Comparison of ENCODE assay signal across 23 cellular contexts in genomic region chr7:22178735-22179134, GRCh38.
DNase-seq lines count a peak whose midpoint lies in the region; ATAC-seq, FAIRE-seq and TF ChIP-seq lines count a peak whose summit lies in the region.
"Had no signal": no experiment of that assay in that cellular context is flagged by ENCODE, and none has a peak within 500 bp of the region (broad histone marks: within the 10 kb centered on the region; RNA-seq: fewer than 3 reads in every experiment).

No MANE protein-coding gene starts in this region.

- DNase-seq in DND-41 (no peak), NT2/D1 (ENCODE audit: low read depth, low spot score) (peak; percentile 36), H1 (ENCODE audit: low read depth in 1 of 2, low spot score in 2 of 2) (no peak), mesendoderm (peak; percentile 87), GM12892 (ENCODE audit: insufficient read length) (no peak), aorta (no peak), thyroid gland (no peak), progenitor cell of endocrine pancreas (ENCODE audit: low spot score, unreplicated experiment) (no peak)
- DNase-seq: AML-193; Caco-2; Calu3; CD4-positive, alpha-beta T cell; CD8-positive, alpha-beta T cell; DMS79 treated with DMSO at 0.1 percent for 48 hours; EL; GDM1 had no signal

- no peak overlapping the region for H3K4ac ChIP-seq in H1 (replicated peaks; ENCODE audit: insufficient read length, low read depth, low read length)
- no peak overlapping the region for H3K4ac ChIP-seq in mesendoderm (ENCODE audit: low read depth, low read length)

- H3K27ac Mint-ChIP-seq in progenitor cell of endocrine pancreas = no peak overlapping the region
- H3K27ac Mint-ChIP-seq: B cell; CD4-positive, alpha-beta T cell; CD8-positive, alpha-beta T cell had no signal

- H4K8ac ChIP-seq in H1 (ENCODE audit: extremely low read depth, insufficient read depth, low read length) (no peak overlapping the region), mesendoderm (ENCODE audit: low read depth, low read length) (no peak overlapping the region)

- no peaks in the 10 kb centered on the region for H3K27me3 Mint-ChIP-seq in progenitor cell of endocrine pancreas
- H3K27me3 Mint-ChIP-seq: B cell had no signal

- no peak for TF ChIP-seq CTCF in DND-41 (IDR thresholded peaks at IDR 0.05; ENCODE audit: borderline replicate concordance, extremely low read depth, low read length, poor library complexity, severe bottlenecking)
- no peak for TF ChIP-seq CTCF in H1 (IDR thresholded peaks at IDR 0.05; ENCODE audit: control extremely low read depth in 1 of 3, insufficient read depth in 1 of 3, low read depth in 1 of 3, low read length in 3 of 3)
- no peak for TF ChIP-seq CTCF in thyroid gland (IDR thresholded peaks at IDR 0.05)
- TF ChIP-seq CTCF in progenitor cell of endocrine pancreas (IDR thresholded peaks at IDR 0.05; ENCODE audit: unreplicated experiment) = no peak

- peak; percentile 13 for FAIRE-seq in H1 (lab: Jason Lieb, UNC)
- no peak for FAIRE-seq in GM12892 (lab: Jason Lieb, UNC)
- FAIRE-seq: A549, D721Med, GM12878 had no signal

- no peak for TF ChIP-seq EP300 in H1 (IDR thresholded peaks at IDR 0.05; ENCODE audit: borderline replicate concordance in 1 of 2, low read depth in 2 of 2, low read length in 2 of 2)

- H4K20me1 ChIP-seq in DND-41 (ENCODE audit: insufficient read depth, low read length) = no peaks in the 10 kb centered on the region
- no peaks in the 10 kb centered on the region for H4K20me1 ChIP-seq in H1 (replicated peaks in 1 of 2; ENCODE audit: control insufficient read depth in 1 of 2, insufficient read depth in 2 of 2, low read length in 2 of 2)
- H4K20me1 ChIP-seq: BLaER1 treated with 17β-estradiol and CSF1 and Interleukin-3, amounts not matched to agents 10 nM and 100 nM had no signal

- no peak for ATAC-seq in DND-41 (ENCODE audit: insufficient read depth, low read depth)
- no peak for ATAC-seq in aorta (ENCODE audit: low FRiP score)
- ATAC-seq: A549; CD8-positive, alpha-beta T cell; GM12878 had no signal

- no peaks in the 10 kb centered on the region for H3K23me2 ChIP-seq in H1 (ENCODE audit: low read depth, low read length)

- H3K14ac ChIP-seq in H1 (ENCODE audit: insufficient read length) = no peak overlapping the region

- no peak overlapping the region for H2BK120ac ChIP-seq in H1 (replicated peaks; ENCODE audit: low read depth, low read length)
- no peak overlapping the region for H2BK120ac ChIP-seq in mesendoderm (ENCODE audit: low read depth, low read length)

- H2BK12ac ChIP-seq in H1 (ENCODE audit: low read depth, low read length) = no peak overlapping the region

- H3K56ac ChIP-seq in H1 (replicated peaks; ENCODE audit: insufficient read length, low read depth, low read length) (no peak overlapping the region), mesendoderm (ENCODE audit: low read length) (no peak overlapping the region)

- peaks cover 17% of the 10 kb centered on the region for H3K9me3 Mint-ChIP-seq in progenitor cell of endocrine pancreas (ENCODE audit: low read depth)
- H3K9me3 Mint-ChIP-seq: CD4-positive, alpha-beta T cell; CD8-positive, alpha-beta T cell had no signal

- H2BK5ac ChIP-seq in H1 (ENCODE audit: low read depth, low read length) = no peak overlapping the region
- no peak overlapping the region for H2BK5ac ChIP-seq in mesendoderm (ENCODE audit: low read length)

- H2AK5ac ChIP-seq in H1 (ENCODE audit: low read depth, low read length) (no peak overlapping the region), mesendoderm (ENCODE audit: low read length) (no peak overlapping the region)

- no peak overlapping the region for H2BK15ac ChIP-seq in H1 (ENCODE audit: low read length)
- H2BK15ac ChIP-seq in mesendoderm (replicated peaks; ENCODE audit: low read depth) = no peak overlapping the region

- peaks cover 3% of the 10 kb centered on the region for H3K9me3 ChIP-seq in DND-41 (ENCODE audit: insufficient read depth, low read length, severe bottlenecking)
- peaks cover 14% of the 10 kb centered on the region for H3K9me3 ChIP-seq in NT2/D1 (ENCODE audit: insufficient read depth, low read length)
- H3K9me3 ChIP-seq in H1 (ENCODE audit: insufficient read depth in 2 of 2, low read depth in 1 of 2, low read length in 1 of 2) = 0 out of 4 replicates have a peak, but pooled peaks cover 0 to 5% of the 10 kb centered on the region in 2 experiments
- peaks cover 1% of the 10 kb centered on the region for H3K9me3 ChIP-seq in aorta (ENCODE audit: control insufficient read depth, low read length)
- no peaks in the 10 kb centered on the region for H3K9me3 ChIP-seq in thyroid gland
- H3K9me3 ChIP-seq: A549, Caco-2 had no signal

- TF ChIP-seq POLR2A in H1 (IDR thresholded peaks at IDR 0.05; ENCODE audit: control extremely low read depth in 1 of 2, low read depth in 2 of 2, low read length in 2 of 2) (no peak), GM12892 (IDR thresholded peaks at IDR 0.05; ENCODE audit: low read depth, low read length) (no peak), thyroid gland (IDR thresholded peaks at IDR 0.05) (no peak)

- no peak overlapping the region for H3K18ac ChIP-seq in H1 (ENCODE audit: extremely low read depth, low read length)
- no peak overlapping the region for H3K18ac ChIP-seq in mesendoderm (ENCODE audit: low read length)

- H3K4me1 ChIP-seq in DND-41 (ENCODE audit: insufficient read depth, low read length) (peaks cover 83% of the 10 kb centered on the region), NT2/D1 (ENCODE audit: insufficient read depth, insufficient read length) (no peaks in the 10 kb centered on the region), H1 (replicated peaks in 1 of 4; ENCODE audit: control insufficient read depth in 3 of 4, insufficient read depth in 4 of 4, low read length in 3 of 4) (peaks cover 0 to 5% (median 0%) of the 10 kb centered on the region in 4 experiments; a peak in 2 of 7 replicates), mesendoderm (ENCODE audit: control insufficient read depth, low read depth, low read length) (no peaks in the 10 kb centered on the region), aorta (ENCODE audit: control insufficient read depth in 1 of 2, insufficient read depth in 2 of 2, low read length in 2 of 2) (peaks cover 0 to 2% of the 10 kb centered on the region in 2 donors), thyroid gland (no peaks in the 10 kb centered on the region)
- H3K4me1 ChIP-seq: A549, Caco-2 had no signal

- no peak overlapping the region for H2AFZ ChIP-seq in DND-41 (ENCODE audit: low read depth, low read length)
- no peak overlapping the region for H2AFZ ChIP-seq in H1 (ENCODE audit: low read length)

- intact Hi-C loops in aorta (cut with DNase I) (no loop called here), thyroid gland (cut with DNase I) (no loop called here)

- no peak overlapping the region for H4K91ac ChIP-seq in H1 (replicated peaks; ENCODE audit: insufficient read length, low read length)

- POLR2A ChIA-PET in H1 (lab: Charles Lee; ENCODE audit: partially characterized antibody) = interaction anchor here (0.6 kb wide), 1 partner anchor 255 kb away, joined by 3 read pairs; no protein-coding TSS in a partner anchor

- H3K79me1 ChIP-seq in H1 (ENCODE audit: low read depth, low read length) (no peaks in the 10 kb centered on the region; the same call in 1 of the 2 replicates), mesendoderm (ENCODE audit: low read length) (no peaks in the 10 kb centered on the region)

- TF ChIP-seq RAD21 in H1 (IDR thresholded peaks at IDR 0.05 in 1 of 2, conservative IDR thresholded peaks at IDR 0.05 in 1 of 2; ENCODE audit: low read depth in 2 of 2, low read length in 2 of 2) = no peak

- H3K23ac ChIP-seq in H1 (ENCODE audit: insufficient read length) (no peak overlapping the region), mesendoderm (ENCODE audit: low read length) (no peak overlapping the region)

- H3K27me3 ChIP-seq in DND-41 (ENCODE audit: insufficient read depth, low read length, poor library complexity) (no peaks in the 10 kb centered on the region), NT2/D1 (ENCODE audit: insufficient read depth, insufficient read length) (no peaks in the 10 kb centered on the region), H1 (replicated peaks in 1 of 4; ENCODE audit: control insufficient read depth in 3 of 4, extremely low read depth in 1 of 4, insufficient read depth in 3 of 4, low read length in 3 of 4) (no peaks in the 10 kb centered on the region), mesendoderm (ENCODE audit: insufficient read depth, low read length, poor library complexity) (no peaks in the 10 kb centered on the region), aorta (ENCODE audit: control insufficient read depth in 1 of 2, insufficient read depth in 2 of 2, low read length in 1 of 2) (no peaks in the 10 kb centered on the region), thyroid gland (no peaks in the 10 kb centered on the region)
- H3K27me3 ChIP-seq: BLaER1 treated with 17β-estradiol and CSF1 and Interleukin-3, amounts not matched to agents 10 nM and 100 nM had no signal

- H2BK20ac ChIP-seq in H1 (ENCODE audit: low read length) = no peak overlapping the region

- H3K4me1 Mint-ChIP-seq in progenitor cell of endocrine pancreas (ENCODE audit: low read depth) = no peaks in the 10 kb centered on the region

- H3K27ac ChIP-seq in DND-41 (ENCODE audit: low read length) (peak overlapping the region; percentile 44; the same call in 1 of the 2 replicates), H1 (ENCODE audit: low read depth, low read length) (no peak overlapping the region), mesendoderm (ENCODE audit: low read depth, low read length) (no peak overlapping the region), aorta (ENCODE audit: low read depth in 1 of 2, low read length in 2 of 2) (no peak overlapping the region), thyroid gland (no peak overlapping the region)
- H3K27ac ChIP-seq: 22Rv1; A549; BLaER1 treated with 17β-estradiol and CSF1 and Interleukin-3, amounts not matched to agents 10 nM and 100 nM; C4-2B had no signal

- no peak overlapping the region for H4K5ac ChIP-seq in H1 (ENCODE audit: insufficient read length, low read depth, low read length)
- no peak overlapping the region for H4K5ac ChIP-seq in mesendoderm (ENCODE audit: low read length)

- no peaks in the 10 kb centered on the region; the same call in 1 of the 2 replicates for H3K79me2 ChIP-seq in DND-41 (ENCODE audit: insufficient read depth, low read length)
- H3K79me2 ChIP-seq in H1 (ENCODE audit: control insufficient read depth in 1 of 2, insufficient read depth in 2 of 2, low read length in 2 of 2) = no peaks in the 10 kb centered on the region
- no peaks in the 10 kb centered on the region for H3K79me2 ChIP-seq in mesendoderm (ENCODE audit: control insufficient read depth, insufficient read depth, low read length)

- no peak overlapping the region for H3K4me3 ChIP-seq in DND-41 (ENCODE audit: low read depth in 1 of 2, low read length in 2 of 2)
- H3K4me3 ChIP-seq in NT2/D1 (ENCODE audit: insufficient read length, low read depth) = no peak overlapping the region
- no peak overlapping the region for H3K4me3 ChIP-seq in H1 (ENCODE audit: extremely low read depth in 1 of 4, insufficient read depth in 2 of 4, low read depth in 3 of 4, low read length in 4 of 4)
- H3K4me3 ChIP-seq in mesendoderm (ENCODE audit: low read length) = no peak overlapping the region
- no peak overlapping the region for H3K4me3 ChIP-seq in aorta (ENCODE audit: low read length in 2 of 2)
- H3K4me3 ChIP-seq in thyroid gland (replicated peaks in 1 of 3) = no peak overlapping the region
- H3K4me3 ChIP-seq: A549; BLaER1 treated with 17β-estradiol and CSF1 and Interleukin-3, amounts not matched to agents 10 nM and 100 nM; GM12878 had no signal

- H3K36me3 ChIP-seq in DND-41 (ENCODE audit: insufficient read depth, low read length) (peaks cover 54% of the 10 kb centered on the region), NT2/D1 (ENCODE audit: insufficient read depth, insufficient read length, low read length) (no peaks in the 10 kb centered on the region), H1 (ENCODE audit: control insufficient read depth in 2 of 4, insufficient read depth in 4 of 4, low read length in 3 of 4) (peaks cover 0 to 16% (median 0%) of the 10 kb centered on the region in 4 experiments; a peak in 2 of 8 replicates), mesendoderm (ENCODE audit: control insufficient read depth, insufficient read depth, low read length) (no peaks in the 10 kb centered on the region), aorta (ENCODE audit: control insufficient read depth in 1 of 2, insufficient read depth in 2 of 2, low read length in 1 of 2) (no peaks in the 10 kb centered on the region), thyroid gland (no peaks in the 10 kb centered on the region)

- WGBS in H1 (ENCODE audit: extremely low coverage in 1 of 2, insufficient coverage in 1 of 2, insufficient read length in 1 of 2, insufficient replicate concordance in 2 of 2, low coverage in 1 of 2, low lambda C conversion rate in 2 of 2, missing lambda C conversion rate in 1 of 2), 2 experiments = 50% methylated on average over 1 of the region's 1 CpG; no CpG with 5 or more reads in 1 of the 2 experiments
- no CpG with 5 or more reads among the region's 1 CpG for WGBS in mesendoderm (ENCODE audit: extremely low coverage, insufficient coverage, low lambda C conversion rate)
- WGBS in aorta, 2 donors = 63 to 81% methylated on average over 1 of the region's 1 CpG
- WGBS in thyroid gland, 2 donors = 57 to 73% methylated on average over 1 of the region's 1 CpG

- CTCF ChIA-PET in H1 (lab: Charles Lee; ENCODE audit: partially characterized antibody) = interaction anchor here (1.3 to 1.5 kb wide), 3 partner anchors 9 to 69 kb away, joined by 3 to 5 read pairs (median 3); no protein-coding TSS in a partner anchor

- H3K9ac ChIP-seq in DND-41 (ENCODE audit: low read depth, low read length) (no peak overlapping the region), NT2/D1 (ENCODE audit: insufficient read length, low read depth) (no peak overlapping the region), H1 (replicated peaks in 1 of 4; ENCODE audit: extremely low read depth in 1 of 4, low read depth in 3 of 4, low read length in 3 of 4) (no peak overlapping the region), mesendoderm (ENCODE audit: low read length) (no peak overlapping the region)
- H3K9ac ChIP-seq: BLaER1 treated with 17β-estradiol and CSF1 and Interleukin-3, amounts not matched to agents 10 nM and 100 nM had no signal

- H3K4me2 ChIP-seq in DND-41 (ENCODE audit: insufficient read depth, low read length) = no peak overlapping the region
- H3K4me2 ChIP-seq in H1 (ENCODE audit: insufficient read depth in 1 of 2, low read depth in 2 of 2, low read length in 2 of 2) = no peak overlapping the region
- H3K4me2 ChIP-seq in mesendoderm (ENCODE audit: low read length) = no peak overlapping the region
- H3K4me2 ChIP-seq: A549; BLaER1 treated with 17β-estradiol and CSF1 and Interleukin-3, amounts not matched to agents 10 nM and 100 nM had no signal

- peaks cover 7% of the 10 kb centered on the region for H3K36me3 Mint-ChIP-seq in progenitor cell of endocrine pancreas (ENCODE audit: insufficient read depth)
- H3K36me3 Mint-ChIP-seq: CD8-positive, alpha-beta T cell had no signal

- no peak overlapping the region for H3K4me3 Mint-ChIP-seq in progenitor cell of endocrine pancreas (ENCODE audit: low read depth)
- H3K4me3 Mint-ChIP-seq: B cell; CD4-positive, alpha-beta T cell; CD8-positive, alpha-beta T cell had no signal

Comparison
In these comparisons a context has a peak if more than half of its experiments do, and no peak if none do; other contexts are left out.
1. DNase-seq: peak in NT2/D1 (single experiment) and mesendoderm (single experiment); none in DND-41 (single experiment), H1 (0 of 2), GM12892 (single experiment), aorta (0 of 2), thyroid gland (0 of 2) and progenitor cell of endocrine pancreas (single experiment).